In genomic region chr16:30527635-30528178, GRCh38 we compare ENCODE assay signal across 8 cellular contexts. TPM values are rescaled to one million over a fixed set of nuclear protein-coding genes. Genes with fewer than 3 reads are reported as not detected.
DNase-seq lines count a peak whose midpoint lies in the region; ATAC-seq and TF ChIP-seq lines count a peak whose summit lies in the region.

No MANE protein-coding gene starts in this region.

- H3K4me3 ChIP-seq in GM12864 (ENCODE audit: low read depth, low read length), result peak overlapping the region; percentile 77
- peak overlapping the region; percentile 69 for H3K4me3 ChIP-seq in Jurkat, Clone E6-1 (ENCODE audit: low read length)

- peaks cover 20% of the 10 kb centered on the region for H3K36me3 Mint-ChIP-seq in activated T-helper 17 cell treated with anti-CD3 and anti-CD28 coated beads, Interleukin-2, amount 50 U/mL, for 72 hours (ENCODE audit: low read depth)
- H3K36me3 Mint-ChIP-seq in stimulated activated naive B cell treated with anti-CD40 and anti-IgM and Interleukin-4, amounts not matched to agents 10 μg/mL and 1 μg/mL and 100 μg/mL, for 72 hours, result peaks cover 7 to 17% of the 10 kb centered on the region in 2 donors

- H3K27me3 Mint-ChIP-seq in activated T-helper 17 cell treated with anti-CD3 and anti-CD28 coated beads, Interleukin-2, amount 50 U/mL, for 72 hours, result no peaks in the 10 kb centered on the region
- no peaks in the 10 kb centered on the region for H3K27me3 Mint-ChIP-seq in stimulated activated naive B cell treated with anti-CD40 and anti-IgM and Interleukin-4, amounts not matched to agents 10 μg/mL and 1 μg/mL and 100 μg/mL, for 72 hours

- no peak for ATAC-seq in activated T-helper 17 cell treated with anti-CD3 and anti-CD28 coated beads, Interleukin-2, amount 50 U/mL, for 72 hours (replicated peaks)
- ATAC-seq in stimulated activated naive B cell treated with anti-CD40 and anti-IgM and Interleukin-4, amounts not matched to agents 10 μg/mL and 1 μg/mL and 100 μg/mL, for 72 hours (replicated peaks), result peak; percentile 54 to 56
- no peak for ATAC-seq in GM18861 (IDR thresholded peaks at IDR 0.05; ENCODE audit: unreplicated experiment)

- DNase-seq in GM12864 (ENCODE audit: low read depth) (peak; percentile 69), iPS-NIHi7 (ENCODE audit: extremely low spot score) (peak; percentile 35), globus pallidus (ENCODE audit: low spot score) (no peak)
- DNase-seq in Jurkat, Clone E6-1 (ENCODE audit: low read depth, low spot score), result peak; percentile 25
- peak; percentile 59 for DNase-seq in stimulated activated naive B cell treated with anti-CD40 and anti-IgM and Interleukin-4, amounts not matched to agents 10 μg/mL and 1 μg/mL and 100 μg/mL, for 72 hours
- DNase-seq in stimulated activated CD4-positive, alpha-beta T cell treated with anti-CD3 and anti-CD28 coated beads, Interleukin-4, amount 100 ng/mL, for 1 hour, result no peak

- H3K27ac Mint-ChIP-seq in activated T-helper 17 cell treated with anti-CD3 and anti-CD28 coated beads, Interleukin-2, amount 50 U/mL, for 72 hours, result peak overlapping the region; percentile 89
- H3K27ac Mint-ChIP-seq in stimulated activated naive B cell treated with anti-CD40 and anti-IgM and Interleukin-4, amounts not matched to agents 10 μg/mL and 1 μg/mL and 100 μg/mL, for 72 hours, result peak overlapping the region; percentile 96

- H3K4me1 Mint-ChIP-seq in activated T-helper 17 cell treated with anti-CD3 and anti-CD28 coated beads, Interleukin-2, amount 50 U/mL, for 72 hours, result peaks cover 8% of the 10 kb centered on the region
- peaks cover 26 to 63% of the 10 kb centered on the region in 2 donors for H3K4me1 Mint-ChIP-seq in stimulated activated naive B cell treated with anti-CD40 and anti-IgM and Interleukin-4, amounts not matched to agents 10 μg/mL and 1 μg/mL and 100 μg/mL, for 72 hours

- no peak for TF ChIP-seq CTCF in GM12864 (IDR thresholded peaks at IDR 0.05; ENCODE audit: low read depth, low read length, missing control alignments)

- H3K4me3 Mint-ChIP-seq in activated T-helper 17 cell treated with anti-CD3 and anti-CD28 coated beads, Interleukin-2, amount 50 U/mL, for 72 hours, result peak overlapping the region; percentile 82
- H3K4me3 Mint-ChIP-seq in stimulated activated naive B cell treated with anti-CD40 and anti-IgM and Interleukin-4, amounts not matched to agents 10 μg/mL and 1 μg/mL and 100 μg/mL, for 72 hours, result peak overlapping the region; percentile 89 to 93

- H3K9me3 Mint-ChIP-seq in activated T-helper 17 cell treated with anti-CD3 and anti-CD28 coated beads, Interleukin-2, amount 50 U/mL, for 72 hours, result no peaks in the 10 kb centered on the region
- no peaks in the 10 kb centered on the region for H3K9me3 Mint-ChIP-seq in stimulated activated naive B cell treated with anti-CD40 and anti-IgM and Interleukin-4, amounts not matched to agents 10 μg/mL and 1 μg/mL and 100 μg/mL, for 72 hours

RNA-seq across cellular contexts. Expression of gene ZNF768, which starts 1.3 kb away (rescaled TPM):
- 4.9 TPM for polyA plus RNA-seq in Jurkat, Clone E6-1 (2012; ENCODE audit: insufficient read depth, insufficient read length)
- total RNA-seq in activated T-helper 17 cell treated with anti-CD3 and anti-CD28 coated beads, Interleukin-2, amount 50 U/mL, for 72 hours, result 1 to 10 TPM; 3.7 to 5.3 TPM

RNA-seq across cellular contexts. Expression of gene ZNF747, which starts 7.0 kb away (rescaled TPM):
- 3.7 TPM for polyA plus RNA-seq in Jurkat, Clone E6-1 (2012; ENCODE audit: insufficient read depth, insufficient read length)
- 10 to 100 TPM in 1 of 2 donors, 1 to 10 TPM in 1; 6.9 to 12.9 TPM for total RNA-seq in activated T-helper 17 cell treated with anti-CD3 and anti-CD28 coated beads, Interleukin-2, amount 50 U/mL, for 72 hours

RNA-seq across cellular contexts. Expression of gene ZNF764, which starts 30.5 kb away (rescaled TPM):
- 11.7 TPM for polyA plus RNA-seq in Jurkat, Clone E6-1 (2012; ENCODE audit: insufficient read depth, insufficient read length)
- total RNA-seq in activated T-helper 17 cell treated with anti-CD3 and anti-CD28 coated beads, Interleukin-2, amount 50 U/mL, for 72 hours, result 10 to 100 TPM; 13.8 to 14.1 TPM

RNA-seq across cellular contexts. Expression of gene ZNF688, which starts 43.8 kb away (rescaled TPM):
- 7.3 TPM for polyA plus RNA-seq in Jurkat, Clone E6-1 (2012; ENCODE audit: insufficient read depth, insufficient read length)
- total RNA-seq in activated T-helper 17 cell treated with anti-CD3 and anti-CD28 coated beads, Interleukin-2, amount 50 U/mL, for 72 hours, result 1 to 10 TPM; 7.3 to 9.7 TPM

RNA-seq across cellular contexts. Expression of gene ITGAL, which starts 55.2 kb away (rescaled TPM):
- 48.4 TPM for polyA plus RNA-seq in Jurkat, Clone E6-1 (2012; ENCODE audit: insufficient read depth, insufficient read length)
- total RNA-seq in activated T-helper 17 cell treated with anti-CD3 and anti-CD28 coated beads, Interleukin-2, amount 50 U/mL, for 72 hours, result 100 to 1,000 TPM; 319 to 344 TPM

Comparison
In these comparisons a context has a peak if more than half of its experiments do, and no peak if none do; other contexts are left out.
1. DNase-seq: peak in GM12864 (single experiment), Jurkat, Clone E6-1 (single experiment), iPS-NIHi7 (single experiment) and stimulated activated naive B cell treated with anti-CD40 and anti-IgM and Interleukin-4, amounts not matched to agents 10 μg/mL and 1 μg/mL and 100 μg/mL, for 72 hours (single experiment); none in globus pallidus (single experiment) and stimulated activated CD4-positive, alpha-beta T cell treated with anti-CD3 and anti-CD28 coated beads, Interleukin-4, amount 100 ng/mL, for 1 hour (single experiment).
2. ATAC-seq: peak in stimulated activated naive B cell treated with anti-CD40 and anti-IgM and Interleukin-4, amounts not matched to agents 10 μg/mL and 1 μg/mL and 100 μg/mL, for 72 hours (2 of 2); none in activated T-helper 17 cell treated with anti-CD3 and anti-CD28 coated beads, Interleukin-2, amount 50 U/mL, for 72 hours (single experiment) and GM18861 (single experiment).